7 cellular contexts compared by ENCODE assay signal in the genomic region with DNA sequence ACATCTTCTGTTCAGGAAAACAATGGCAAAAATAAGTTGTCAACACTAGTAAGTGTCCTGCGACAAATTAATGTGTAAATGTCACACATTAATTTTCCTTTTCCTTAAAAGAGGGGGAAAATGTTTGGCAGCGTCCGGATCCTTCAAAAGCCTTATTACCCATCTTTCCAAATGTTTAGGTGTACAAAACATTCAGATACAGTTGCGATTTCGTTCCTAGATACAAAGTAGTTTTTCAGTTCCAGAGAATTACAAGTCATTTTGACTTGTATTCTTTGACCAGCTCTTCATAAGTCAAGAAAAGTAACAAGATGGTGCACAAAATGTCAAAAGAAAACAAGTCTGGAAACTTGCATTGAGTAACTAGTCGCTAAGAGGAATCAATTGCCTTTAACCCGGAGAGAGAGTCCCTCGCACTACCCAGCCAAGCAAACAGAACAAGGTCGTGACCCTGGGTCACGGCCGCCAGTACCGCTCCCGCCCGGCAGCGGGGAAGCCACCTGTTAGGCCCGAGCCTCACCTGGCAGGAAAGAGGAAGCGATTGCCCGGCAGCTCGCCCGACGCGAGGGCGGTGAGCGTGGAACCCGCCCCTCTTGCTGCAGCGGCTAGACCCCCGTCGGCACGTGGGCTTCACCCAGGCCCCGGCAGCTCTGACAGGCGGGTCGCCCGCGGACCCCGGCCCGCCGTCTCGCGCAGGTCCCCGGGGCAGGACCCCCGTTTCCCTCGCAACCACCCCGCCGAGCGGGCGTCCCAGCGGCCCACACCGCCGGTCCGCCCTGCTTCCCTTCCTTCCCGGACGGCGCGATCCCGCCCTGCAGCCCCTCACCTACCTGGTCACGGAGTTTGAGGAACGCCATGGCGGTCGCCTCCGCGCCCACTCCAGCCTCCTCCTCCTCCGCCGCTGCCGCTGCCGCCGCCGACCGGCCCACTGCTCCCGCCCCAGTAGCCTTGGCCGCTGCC.
DNase-seq lines count a peak whose midpoint lies in the region; ATAC-seq and TF ChIP-seq lines count a peak whose summit lies in the region.

No MANE protein-coding gene starts in this region.

- peak overlapping the region; percentile 83 for H3K9ac ChIP-seq in mesenchymal stem cell (ENCODE audit: low read length)

- H2AK5ac ChIP-seq in mesenchymal stem cell (ENCODE audit: low read length, severe bottlenecking), result no peak overlapping the region

- CTCF ChIA-PET in activated CD4-positive, alpha-beta T cell treated with anti-CD3 and anti-CD28 coated beads for 36 hours (lab: Charles Lee), result interaction anchor here (0.7 kb wide), 1 partner anchor 191 kb away, joined by 4 read pairs; no protein-coding TSS in a partner anchor

- peaks cover 15% of the 10 kb centered on the region for H3K36me3 Mint-ChIP-seq in activated CD4-positive, alpha-beta T cell treated with anti-CD3 and anti-CD28 coated beads for 36 hours (ENCODE audit: low read depth)

- no peaks in the 10 kb centered on the region for H3K9me3 ChIP-seq in HAP-1
- H3K9me3 ChIP-seq in mesenchymal stem cell (ENCODE audit: control insufficient read depth, low read length), result no peaks in the 10 kb centered on the region

- peaks cover 42% of the 10 kb centered on the region for H3K4me1 Mint-ChIP-seq in activated CD4-positive, alpha-beta T cell treated with anti-CD3 and anti-CD28 coated beads for 36 hours

- H3K4me3 ChIP-seq in HAP-1, result peak overlapping the region; percentile 63
- H3K4me3 ChIP-seq in dorsolateral prefrontal cortex, result peak overlapping the region; percentile 64 to 100 (median 92)
- H3K4me3 ChIP-seq in mesenchymal stem cell (ENCODE audit: insufficient read depth in 1 of 2, low read depth in 1 of 2, low read length in 2 of 2), result peak overlapping the region; percentile 87 to 99

- H3K27ac ChIP-seq in dorsolateral prefrontal cortex (peak overlapping the region in 45 of 59 donors; percentile 23 to 91 (median 81)), mesenchymal stem cell (ENCODE audit: low read length, poor library complexity, severe bottlenecking) (no peak overlapping the region)

- intact Hi-C loops in activated CD4-positive, alpha-beta T cell treated with anti-CD3 and anti-CD28 coated beads for 36 hours (cut with DNase I, micrococcal nuclease), result loop anchor here (1.0 to 10.0 kb wide), 6 partner anchors 228 to 1886 kb away; partner anchors contain the start of genes BTD (in 1 of the 2), DPH3 (in 1 of the 2), EAF1 (in 1 of the 2) and HACL1 (in 1 of the 2)
- intact Hi-C loops in dorsolateral prefrontal cortex (cut with DNase I), result loop anchor here in 1 of 2 donors (2.0 to 10.0 kb wide), 3 partner anchors 73 to 186 kb away; no protein-coding TSS in a partner anchor

- peak overlapping the region; percentile 83 for H3K4me3 Mint-ChIP-seq in activated CD4-positive, alpha-beta T cell treated with anti-CD3 and anti-CD28 coated beads for 36 hours

- H3K27me3 ChIP-seq in HAP-1 (ENCODE audit: low read depth) (no peaks in the 10 kb centered on the region), dorsolateral prefrontal cortex (no peaks in the 10 kb centered on the region), mesenchymal stem cell (ENCODE audit: control insufficient read depth in 1 of 2, insufficient read depth in 1 of 2, low read length in 2 of 2) (no peaks in the 10 kb centered on the region)

- peak overlapping the region; percentile 83 for H2AFZ ChIP-seq in mesenchymal stem cell (ENCODE audit: low read depth, low read length)

- H3K4me1 ChIP-seq in HAP-1 (peaks cover 13% of the 10 kb centered on the region), mesenchymal stem cell (ENCODE audit: control insufficient read depth, insufficient read depth, low read depth, low read length) (no peaks in the 10 kb centered on the region)

- peak overlapping the region; percentile 77 for H4K8ac ChIP-seq in mesenchymal stem cell (ENCODE audit: low read length)

- POLR2A ChIA-PET in activated CD4-positive, alpha-beta T cell treated with anti-CD3 and anti-CD28 coated beads for 36 hours (lab: Charles Lee), result interaction anchor here (0.5 to 0.7 kb wide), 3 partner anchors 10 to 452 kb away, joined by 3 to 12 read pairs (median 4); no protein-coding TSS in a partner anchor

- in situ Hi-C loops in HAP-1 (cut with MboI; ENCODE audit: low sequenced_read_pairs), result no loop called here

- peak overlapping the region in 1 of 2 experiments; percentile 20 for H3K23ac ChIP-seq in mesenchymal stem cell (ENCODE audit: low read length in 2 of 2)

- ATAC-seq in GM18498 (IDR thresholded peaks at IDR 0.05; ENCODE audit: unreplicated experiment), result peak; percentile 65
- ATAC-seq in activated CD4-positive, alpha-beta T cell treated with anti-CD3 and anti-CD28 coated beads for 36 hours, result peak; percentile 67

- peak overlapping the region in 1 of 2 experiments; percentile 79 for H3K4ac ChIP-seq in mesenchymal stem cell (ENCODE audit: low read depth in 1 of 2, low read length in 2 of 2)

- peak overlapping the region; percentile 25 for H2BK5ac ChIP-seq in mesenchymal stem cell (ENCODE audit: low read depth, low read length, poor library complexity, severe bottlenecking)

- H3K14ac ChIP-seq in mesenchymal stem cell (ENCODE audit: low read length in 2 of 2), result peak overlapping the region in 1 of 2 experiments; percentile 91

- H3K27me3 Mint-ChIP-seq in activated CD4-positive, alpha-beta T cell treated with anti-CD3 and anti-CD28 coated beads for 36 hours, result no peaks in the 10 kb centered on the region

- no peak for TF ChIP-seq CTCF in dorsolateral prefrontal cortex (IDR thresholded peaks at IDR 0.05 in 54 of 56, conservative IDR thresholded peaks at IDR 0.05 in 2 of 56; ENCODE audit: low read depth in 1 of 56, partially characterized antibody in 56 of 56)

- peak overlapping the region; percentile 68 for H4K91ac ChIP-seq in mesenchymal stem cell (ENCODE audit: low read length)

- 3% methylated on average over 67 of the region's 70 CpGs for WGBS in mesenchymal stem cell

- H3K18ac ChIP-seq in mesenchymal stem cell (ENCODE audit: low read depth in 1 of 2, low read length in 2 of 2), result peak overlapping the region; percentile 95 to 99

- H3K27ac Mint-ChIP-seq in activated CD4-positive, alpha-beta T cell treated with anti-CD3 and anti-CD28 coated beads for 36 hours, result peak overlapping the region; percentile 90

- no peak overlapping the region for H2BK15ac ChIP-seq in mesenchymal stem cell (ENCODE audit: low read depth, poor library complexity, severe bottlenecking)

- H2BK120ac ChIP-seq in mesenchymal stem cell (ENCODE audit: low read depth, low read length), result peak overlapping the region; percentile 61

- H2BK12ac ChIP-seq in mesenchymal stem cell (ENCODE audit: low read length in 2 of 2), result peak overlapping the region in 1 of 2 experiments; percentile 94

- H3K4me2 ChIP-seq in mesenchymal stem cell (ENCODE audit: low read length, poor library complexity, severe bottlenecking), result peak overlapping the region; percentile 77

- DNase-seq in HAP-1 (ENCODE audit: low spot score in 2 of 2) (peak in 1 of 2 experiments; percentile 48), M059J (ENCODE audit: low read depth) (peak; percentile 31), dorsolateral prefrontal cortex (peak in 4 of 10 donors; percentile 21 to 52 (median 39)), mesenchymal stem cell (peak; percentile 4)
- peak; percentile 80 for DNase-seq in activated CD4-positive, alpha-beta T cell treated with anti-CD3 and anti-CD28 coated beads for 36 hours
- DNase-seq in stimulated activated CD8-positive, alpha-beta memory T cell treated with anti-CD3 and anti-CD28 coated beads, Interleukin-15, amount 100 ng/mL, for 48 hours (ENCODE audit: low read depth in 2 of 2), result peak; percentile 41

- H3K79me1 ChIP-seq in mesenchymal stem cell (replicated peaks; ENCODE audit: low read length, poor library complexity, severe bottlenecking), result peaks cover 6% of the 10 kb centered on the region

- peaks cover 5% of the 10 kb centered on the region for H3K9me3 Mint-ChIP-seq in activated CD4-positive, alpha-beta T cell treated with anti-CD3 and anti-CD28 coated beads for 36 hours (ENCODE audit: low read depth)

- H3K36me3 ChIP-seq in HAP-1 (replicated peaks), result no peaks in the 10 kb centered on the region; the same call in 1 of the 2 replicates
- no peaks in the 10 kb centered on the region for H3K36me3 ChIP-seq in mesenchymal stem cell (ENCODE audit: control insufficient read depth in 1 of 2, insufficient read depth in 2 of 2, low read depth in 1 of 2, low read length in 2 of 2)
